Comparison of ENCODE assay signal across 8 cellular contexts in the genomic region with DNA sequence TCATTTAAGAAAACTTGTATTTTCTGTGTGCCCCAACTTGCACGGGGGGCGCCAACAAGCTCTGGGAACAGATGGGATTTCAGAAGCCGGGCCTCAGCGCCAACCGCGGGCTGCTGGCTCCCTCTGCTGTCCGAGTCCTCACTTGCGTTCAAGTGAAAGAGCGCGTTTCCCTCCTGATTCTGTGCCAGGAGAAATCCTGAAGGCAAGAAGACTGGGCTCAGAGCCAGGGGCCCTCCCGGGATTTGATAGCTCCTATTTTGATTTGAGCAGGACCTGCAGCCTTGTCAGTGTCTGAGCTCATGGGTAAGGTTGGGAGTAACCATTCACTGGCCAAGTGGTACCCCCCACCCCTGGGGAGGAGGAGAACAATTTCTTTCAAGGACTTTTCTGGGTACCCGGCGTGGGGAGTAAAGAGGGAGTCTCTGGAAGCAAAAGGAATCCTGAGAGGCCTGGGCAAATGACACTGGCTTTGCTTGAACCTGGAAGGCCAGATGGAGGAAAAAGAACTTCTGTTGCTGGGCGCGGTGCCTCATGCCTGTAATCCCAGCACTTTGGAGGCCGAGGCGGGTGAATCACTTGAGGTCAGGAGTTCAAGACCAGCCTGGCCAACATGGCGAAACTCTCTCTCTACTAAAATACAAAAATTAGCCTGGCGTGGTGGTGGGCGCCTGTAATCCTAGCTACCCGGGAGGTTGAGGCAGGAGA.
DNase-seq lines count a peak whose midpoint lies in the region; ATAC-seq and TF ChIP-seq lines count a peak whose summit lies in the region.

No MANE protein-coding gene starts in this region.

- H3K9ac ChIP-seq in H9 (ENCODE audit: extremely low read depth, insufficient read length, low read length) = no peak overlapping the region

- no peak overlapping the region for H2BK15ac ChIP-seq in H9 (ENCODE audit: low read depth, low read length)

- no peak overlapping the region for H3K18ac ChIP-seq in H9 (ENCODE audit: insufficient read length, low read depth, low read length)

- no peak overlapping the region for H3T11ph ChIP-seq in H9 (ENCODE audit: low read length)

- no peak overlapping the region for H4K8ac ChIP-seq in H9 (replicated peaks; ENCODE audit: insufficient read length, low read depth, low read length)

- H3K4me1 Mint-ChIP-seq in H9 = peaks cover 23 to 24% of the 10 kb centered on the region in 2 experiments
- H3K4me1 Mint-ChIP-seq in activated CD4-positive, alpha-beta T cell treated with anti-CD3 and anti-CD28 coated beads for 36 hours = peaks cover 3% of the 10 kb centered on the region

- no peak overlapping the region for H2BK5ac ChIP-seq in H9 (ENCODE audit: insufficient read length, low read length)

- H2BK20ac ChIP-seq in H9 (ENCODE audit: low read depth, low read length, poor library complexity, severe bottlenecking) = no peak overlapping the region

- no peak overlapping the region for H3K4me3 Mint-ChIP-seq in H9
- no peak overlapping the region for H3K4me3 Mint-ChIP-seq in activated CD4-positive, alpha-beta T cell treated with anti-CD3 and anti-CD28 coated beads for 36 hours

- H3K14ac ChIP-seq in H9 (ENCODE audit: insufficient read depth, low read length) = no peak overlapping the region

- H3K23me2 ChIP-seq in H9 (ENCODE audit: insufficient read length, low read depth, low read length, poor library complexity, severe bottlenecking) = no peaks in the 10 kb centered on the region

- no peaks in the 10 kb centered on the region for H4K20me1 ChIP-seq in H9 (ENCODE audit: control insufficient read depth, insufficient read depth, insufficient read length)

- H3K4me3 ChIP-seq in AG10803 (ENCODE audit: low read length) = peak overlapping the region; percentile 35

- peak; percentile 87 for TF ChIP-seq CTCF in AG10803 (conservative IDR thresholded peaks at IDR 0.05; ENCODE audit: low read length)
- TF ChIP-seq CTCF in H9 (conservative IDR thresholded peaks at IDR 0.05) = peak; percentile 98

- no peak overlapping the region for H3K27ac ChIP-seq in H9 (ENCODE audit: insufficient read length, low read depth, low read length)

- intact Hi-C loops in activated CD4-positive, alpha-beta T cell treated with anti-CD3 and anti-CD28 coated beads for 36 hours (cut with DNase I, micrococcal nuclease) = loop anchor here (1.0 to 5.0 kb wide), 6 partner anchors 198 to 649 kb away; a partner anchor contains a TSS
- intact Hi-C loops in left colon (cut with DNase I, micrococcal nuclease) = loop anchor here (5.0 to 10.0 kb wide), 3 partner anchors 428 to 618 kb away; a partner anchor contains a TSS

- peak; percentile 82 for DNase-seq in AG10803 (ENCODE audit: low read depth)
- DNase-seq in H9 = peak; percentile 90
- peak; percentile 97 to 99 for DNase-seq in NCI-H446 (lab: John Stamatoyannopoulos, UW)
- peak; percentile 84 for DNase-seq in activated CD4-positive, alpha-beta T cell treated with anti-CD3 and anti-CD28 coated beads for 36 hours
- DNase-seq in cerebellum (ENCODE audit: low spot score) = peak; percentile 84
- DNase-seq in left colon = peak; percentile 75 to 92
- DNase-seq in stimulated activated CD4-positive, alpha-beta T cell treated with anti-CD3 and anti-CD28 coated beads, Interleukin-1b, Interleukin-23, amount 100 ng/mL, for 48 hours = peak; percentile 65

- no peak overlapping the region for H2AK5ac ChIP-seq in H9 (ENCODE audit: insufficient read length, low read length)

- WGBS in H9 (ENCODE audit: extremely low coverage, insufficient read length, low lambda C conversion rate) = no CpG with 5 or more reads among the region's 21 CpGs

- no peak overlapping the region for H2BK12ac ChIP-seq in H9 (ENCODE audit: insufficient read length, low read depth, low read length)

- no peaks in the 10 kb centered on the region for H3K79me2 ChIP-seq in H9 (ENCODE audit: insufficient read depth, low read length)

- peaks cover 10 to 11% of the 10 kb centered on the region in 2 experiments for H3K9me3 Mint-ChIP-seq in H9
- peaks cover 5% of the 10 kb centered on the region for H3K9me3 Mint-ChIP-seq in activated CD4-positive, alpha-beta T cell treated with anti-CD3 and anti-CD28 coated beads for 36 hours (ENCODE audit: low read depth)

- H2BK120ac ChIP-seq in H9 (ENCODE audit: low read depth, low read length, poor library complexity, severe bottlenecking) = no peak overlapping the region

- H4K91ac ChIP-seq in H9 (ENCODE audit: insufficient read length, low read depth, low read length) = no peak overlapping the region

- CTCF ChIA-PET in activated CD4-positive, alpha-beta T cell treated with anti-CD3 and anti-CD28 coated beads for 36 hours (lab: Charles Lee) = interaction anchor here (0.6 to 3.8 kb wide), 34 partner anchors 9 to 924 kb away, joined by 3 to 41 read pairs (median 4); no protein-coding TSS in a partner anchor

- no peaks in the 10 kb centered on the region for H3K79me1 ChIP-seq in H9 (ENCODE audit: insufficient read depth, low read depth, low read length, poor library complexity, severe bottlenecking)

- H3K4ac ChIP-seq in H9 (ENCODE audit: low read depth, low read length) = no peak overlapping the region

- no peaks in the 10 kb centered on the region for H3K27me3 ChIP-seq in H9 (ENCODE audit: insufficient read depth, low read length)

- no peak overlapping the region for H3K56ac ChIP-seq in H9 (ENCODE audit: insufficient read length, low read depth, low read length)

- H3K27ac Mint-ChIP-seq in H9 = peak overlapping the region in 1 of 3 experiments; percentile 52; a peak in 1 of 7 replicates
- no peak overlapping the region for H3K27ac Mint-ChIP-seq in activated CD4-positive, alpha-beta T cell treated with anti-CD3 and anti-CD28 coated beads for 36 hours

- no peaks in the 10 kb centered on the region for H3K9me3 ChIP-seq in H9 (ENCODE audit: control insufficient read depth, low read depth, low read length)

- POLR2A ChIA-PET in activated CD4-positive, alpha-beta T cell treated with anti-CD3 and anti-CD28 coated beads for 36 hours (lab: Charles Lee) = no interaction called here

- no peak overlapping the region for H4K5ac ChIP-seq in H9 (ENCODE audit: insufficient read length, low read depth, low read length)

- H3K27me3 Mint-ChIP-seq in H9 (ENCODE audit: low read depth) = peaks cover 6% of the 10 kb centered on the region
- no peaks in the 10 kb centered on the region for H3K27me3 Mint-ChIP-seq in activated CD4-positive, alpha-beta T cell treated with anti-CD3 and anti-CD28 coated beads for 36 hours

- H3K23ac ChIP-seq in H9 (ENCODE audit: insufficient read length, low read depth, low read length) = no peak overlapping the region

- peak; percentile 51 for ATAC-seq in activated CD4-positive, alpha-beta T cell treated with anti-CD3 and anti-CD28 coated beads for 36 hours
- ATAC-seq in left colon = peak; percentile 92
- no peak for ATAC-seq in GM21515 (IDR thresholded peaks at IDR 0.05; ENCODE audit: unreplicated experiment)

- no peaks in the 10 kb centered on the region for H3K4me1 ChIP-seq in H9 (ENCODE audit: insufficient read depth, low read length)

- H3K36me3 Mint-ChIP-seq in H9 (ENCODE audit: insufficient read depth in 1 of 3, low read depth in 3 of 3) = peaks cover 7 to 9% (median 8%) of the 10 kb centered on the region in 3 experiments
- peaks cover 6% of the 10 kb centered on the region for H3K36me3 Mint-ChIP-seq in activated CD4-positive, alpha-beta T cell treated with anti-CD3 and anti-CD28 coated beads for 36 hours (ENCODE audit: low read depth)

- H2AFZ ChIP-seq in H9 (ENCODE audit: low read length) = no peak overlapping the region

- H3K4me2 ChIP-seq in H9 (ENCODE audit: insufficient read depth, insufficient read length, low read length) = no peak overlapping the region
